1 cellular context compared by ENCODE assay signal in the genomic region with DNA sequence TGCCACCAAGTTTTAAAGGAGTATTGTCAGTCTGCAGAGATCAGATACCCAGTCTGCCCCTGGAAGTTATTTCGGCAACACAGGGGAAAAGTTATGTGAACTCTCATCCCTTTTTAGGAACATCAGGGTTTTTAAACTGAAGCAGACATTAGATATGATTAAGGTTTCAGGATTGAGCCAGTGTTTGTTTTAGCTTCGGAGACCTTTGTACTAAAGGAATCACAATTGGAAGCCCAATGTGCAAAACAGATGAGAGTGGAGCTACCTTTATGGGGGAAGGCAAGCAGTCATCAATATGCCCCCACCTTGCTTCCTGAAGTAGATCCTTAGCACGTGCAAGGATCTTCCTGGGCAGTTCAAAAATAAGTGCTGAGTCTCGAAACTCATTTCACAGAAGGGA.
TF ChIP-seq lines count a peak whose summit lies in the region.

No MANE protein-coding gene starts in this region.

TF ChIP-seq in HEK293, 187 proteins besides CTCF, POLR2A, EP300 and RAD21 (continued from another document):
- TF ChIP-seq, protein P1, sequence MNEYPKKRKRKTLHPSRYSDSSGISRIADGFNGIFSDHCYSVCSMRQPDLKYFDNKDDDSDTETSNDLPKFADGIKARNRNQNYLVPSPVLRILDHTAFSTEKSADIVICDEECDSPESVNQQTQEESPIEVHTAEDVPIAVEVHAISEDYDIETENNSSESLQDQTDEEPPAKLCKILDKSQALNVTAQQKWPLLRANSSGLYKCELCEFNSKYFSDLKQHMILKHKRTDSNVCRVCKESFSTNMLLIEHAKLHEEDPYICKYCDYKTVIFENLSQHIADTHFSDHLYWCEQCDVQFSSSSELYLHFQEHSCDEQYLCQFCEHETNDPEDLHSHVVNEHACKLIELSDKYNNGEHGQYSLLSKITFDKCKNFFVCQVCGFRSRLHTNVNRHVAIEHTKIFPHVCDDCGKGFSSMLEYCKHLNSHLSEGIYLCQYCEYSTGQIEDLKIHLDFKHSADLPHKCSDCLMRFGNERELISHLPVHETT (tag by site-specific recombination; IDR thresholded peaks at IDR 0.05), result no peak
- TF ChIP-seq ZNF768 (tag by site-specific recombination; IDR thresholded peaks at IDR 0.05) (no peak), ZNF501 (tag by site-specific recombination; IDR thresholded peaks at IDR 0.05) (no peak), ZNF132 (tag by site-specific recombination; IDR thresholded peaks at IDR 0.05; ENCODE audit: borderline replicate concordance) (no peak), KLF9 (tag by site-specific recombination; IDR thresholded peaks at IDR 0.05; ENCODE audit: low read depth) (no peak)
- TF ChIP-seq, protein P2, sequence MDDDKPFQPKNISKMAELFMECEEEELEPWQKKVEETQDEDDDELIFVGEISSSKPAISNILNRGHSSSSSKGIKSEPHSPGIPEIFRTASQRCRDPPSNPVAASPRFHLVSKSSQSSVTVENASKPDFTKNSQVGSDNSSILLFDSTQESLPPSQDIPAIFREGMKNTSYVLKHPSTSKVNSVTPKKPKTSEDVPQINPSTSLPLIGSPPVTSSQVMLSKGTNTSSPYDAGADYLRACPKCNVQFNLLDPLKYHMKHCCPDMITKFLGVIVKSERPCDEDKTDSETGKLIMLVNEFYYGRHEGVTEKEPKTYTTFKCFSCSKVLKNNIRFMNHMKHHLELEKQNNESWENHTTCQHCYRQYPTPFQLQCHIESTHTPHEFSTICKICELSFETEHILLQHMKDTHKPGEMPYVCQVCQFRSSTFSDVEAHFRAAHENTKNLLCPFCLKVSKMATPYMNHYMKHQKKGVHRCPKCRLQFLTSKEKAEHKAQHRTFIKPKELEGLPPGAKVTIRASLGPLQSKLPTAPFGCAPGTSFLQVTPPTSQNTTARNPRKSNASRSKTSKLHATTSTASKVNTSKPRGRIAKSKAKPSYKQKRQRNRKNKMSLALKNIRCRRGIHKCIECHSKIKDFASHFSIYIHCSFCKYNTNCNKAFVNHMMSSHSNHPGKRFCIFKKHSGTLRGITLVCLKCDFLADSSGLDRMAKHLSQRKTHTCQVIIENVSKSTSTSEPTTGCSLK (tag by site-specific recombination; IDR thresholded peaks at IDR 0.05), result no peak
- TF ChIP-seq, protein P3, sequence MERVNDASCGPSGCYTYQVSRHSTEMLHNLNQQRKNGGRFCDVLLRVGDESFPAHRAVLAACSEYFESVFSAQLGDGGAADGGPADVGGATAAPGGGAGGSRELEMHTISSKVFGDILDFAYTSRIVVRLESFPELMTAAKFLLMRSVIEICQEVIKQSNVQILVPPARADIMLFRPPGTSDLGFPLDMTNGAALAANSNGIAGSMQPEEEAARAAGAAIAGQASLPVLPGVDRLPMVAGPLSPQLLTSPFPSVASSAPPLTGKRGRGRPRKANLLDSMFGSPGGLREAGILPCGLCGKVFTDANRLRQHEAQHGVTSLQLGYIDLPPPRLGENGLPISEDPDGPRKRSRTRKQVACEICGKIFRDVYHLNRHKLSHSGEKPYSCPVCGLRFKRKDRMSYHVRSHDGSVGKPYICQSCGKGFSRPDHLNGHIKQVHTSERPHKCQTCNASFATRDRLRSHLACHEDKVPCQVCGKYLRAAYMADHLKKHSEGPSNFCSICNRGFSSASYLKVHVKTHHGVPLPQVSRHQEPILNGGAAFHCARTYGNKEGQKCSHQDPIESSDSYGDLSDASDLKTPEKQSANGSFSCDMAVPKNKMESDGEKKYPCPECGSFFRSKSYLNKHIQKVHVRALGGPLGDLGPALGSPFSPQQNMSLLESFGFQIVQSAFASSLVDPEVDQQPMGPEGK (tag by site-specific recombination; IDR thresholded peaks at IDR 0.05), result no peak
